In the genomic region with DNA sequence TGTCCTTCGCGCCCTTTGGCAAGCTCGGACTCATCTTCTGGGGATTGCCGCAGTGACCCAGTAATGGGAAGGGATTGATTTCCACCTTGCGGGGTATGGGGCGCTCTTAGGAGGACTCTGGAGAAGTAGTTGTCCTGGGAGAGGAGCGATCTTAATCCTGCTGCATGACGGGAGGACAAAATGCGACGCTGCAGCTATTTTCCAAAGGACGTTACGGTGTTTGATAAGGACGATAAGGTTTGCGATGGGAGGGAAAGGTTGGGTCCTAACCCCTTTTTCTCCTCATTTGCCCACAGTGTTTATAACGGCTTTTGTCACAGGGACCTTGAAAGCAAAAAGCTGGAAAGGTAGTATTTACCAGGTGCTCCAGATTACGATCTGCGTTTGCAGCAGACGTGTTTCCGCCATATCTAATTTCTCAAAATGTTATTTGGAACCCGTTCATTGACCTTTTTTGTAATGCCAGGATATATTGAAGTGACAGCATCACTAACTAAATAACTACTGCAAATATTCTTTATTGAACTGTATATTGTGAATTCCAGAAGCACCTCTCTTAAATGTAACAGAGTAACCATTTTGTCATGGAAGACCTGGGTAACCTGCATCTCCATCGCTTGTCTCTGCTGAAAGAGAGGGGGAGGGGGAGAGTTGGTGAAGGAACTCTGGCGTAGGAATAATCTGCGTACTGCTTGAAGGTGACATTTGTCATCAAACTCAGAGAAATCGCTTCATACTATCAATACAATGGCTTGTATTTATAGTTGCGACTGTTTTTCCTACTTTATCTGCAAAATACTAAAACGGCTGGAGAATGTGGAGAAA, we compare ENCODE assay signal across 8 cellular contexts. TPM values are rescaled to one million over a fixed set of nuclear protein-coding genes. Genes with fewer than 3 reads are reported as not detected.
DNase-seq lines count a peak whose midpoint lies in the region; ATAC-seq lines count a peak whose summit lies in the region.

No MANE protein-coding gene starts in this region.

- no peaks in the 10 kb centered on the region for H3K9me3 ChIP-seq in BLaER1 treated with 17β-estradiol and CSF1 and Interleukin-3, amounts not matched to agents 10 nM and 100 nM (replicated peaks in 1 of 11)
- H3K9me3 ChIP-seq in right cardiac atrium (ENCODE audit: control insufficient read depth, low read length) (no peaks in the 10 kb centered on the region), skeletal muscle satellite cell (replicated peaks; ENCODE audit: low read length) (no peaks in the 10 kb centered on the region)

- DNase-seq in HT1080 (ENCODE audit: low read depth) (peak; percentile 11), right cardiac atrium (no peak), germinal center (ENCODE audit: low spot score) (no peak)
- peak in 1 of 2 donors; percentile 4 for DNase-seq in activated naive CD4-positive, alpha-beta T cell treated with anti-CD3 and anti-CD28 coated beads, Interleukin-2, amount 50 U/mL, for 72 hours (ENCODE audit: low spot score in 2 of 2)

- H3K27me3 ChIP-seq in BLaER1 treated with 17β-estradiol and CSF1 and Interleukin-3, amounts not matched to agents 10 nM and 100 nM: no peaks in the 10 kb centered on the region
- H3K27me3 ChIP-seq in right cardiac atrium (ENCODE audit: control insufficient read depth, insufficient read depth): no peaks in the 10 kb centered on the region
- H3K27me3 ChIP-seq in skeletal muscle satellite cell (ENCODE audit: control insufficient read depth, insufficient read depth, low read length): no peaks in the 10 kb centered on the region

- H3K27ac Mint-ChIP-seq in activated naive CD4-positive, alpha-beta T cell treated with anti-CD3 and anti-CD28 coated beads, Interleukin-2, amount 50 U/mL, for 72 hours: peak overlapping the region; percentile 91 to 95

- H4K20me1 ChIP-seq in BLaER1 treated with 17β-estradiol and CSF1 and Interleukin-3, amounts not matched to agents 10 nM and 100 nM: peaks cover 9 to 48% (median 23%) of the 10 kb centered on the region in 11 experiments; a peak in 16 of 22 replicates

- H3K36me3 Mint-ChIP-seq in activated naive CD4-positive, alpha-beta T cell treated with anti-CD3 and anti-CD28 coated beads, Interleukin-2, amount 50 U/mL, for 72 hours: peaks cover 25 to 33% of the 10 kb centered on the region in 2 donors

- H3K9me3 Mint-ChIP-seq in activated naive CD4-positive, alpha-beta T cell treated with anti-CD3 and anti-CD28 coated beads, Interleukin-2, amount 50 U/mL, for 72 hours: no peaks in the 10 kb centered on the region

- H3K4me1 ChIP-seq in BLaER1 treated with 17β-estradiol and CSF1 and Interleukin-3, amounts not matched to agents 10 nM and 100 nM: peaks cover 37 to 53% (median 42%) of the 10 kb centered on the region in 10 experiments
- H3K4me1 ChIP-seq in right cardiac atrium (ENCODE audit: control insufficient read depth, insufficient read depth, low read length) (peaks cover 2% of the 10 kb centered on the region), skeletal muscle satellite cell (ENCODE audit: control insufficient read depth, insufficient read depth, low read length) (peaks cover 18% of the 10 kb centered on the region)

- H3K4me3 ChIP-seq in BLaER1 treated with 17β-estradiol and CSF1 and Interleukin-3, amounts not matched to agents 10 nM and 100 nM: peak overlapping the region; percentile 76 to 95 (median 90)
- H3K4me3 ChIP-seq in right cardiac atrium (ENCODE audit: low read length) (peak overlapping the region; percentile 98), skeletal muscle satellite cell (ENCODE audit: low read length) (peak overlapping the region; percentile 87)

- H3K9ac ChIP-seq in BLaER1 treated with 17β-estradiol and CSF1 and Interleukin-3, amounts not matched to agents 10 nM and 100 nM: peak overlapping the region; percentile 83 to 91 (median 86)
- H3K9ac ChIP-seq in skeletal muscle satellite cell (ENCODE audit: low read depth, low read length): peak overlapping the region; percentile 84

- H3K27ac ChIP-seq in BLaER1 treated with 17β-estradiol and CSF1 and Interleukin-3, amounts not matched to agents 10 nM and 100 nM: peak overlapping the region; percentile 34 to 89 (median 83); a peak in 21 of 22 replicates
- peak overlapping the region; percentile 96 for H3K27ac ChIP-seq in right cardiac atrium (ENCODE audit: low read length)

- WGBS in right cardiac atrium: 4% methylated on average over 26 of the region's 26 CpGs

- peak overlapping the region; percentile 83 to 95 (median 90) for H3K4me2 ChIP-seq in BLaER1 treated with 17β-estradiol and CSF1 and Interleukin-3, amounts not matched to agents 10 nM and 100 nM
- peak overlapping the region; percentile 87 for H3K4me2 ChIP-seq in skeletal muscle satellite cell (ENCODE audit: low read length)

- intact Hi-C loops in right cardiac atrium (cut with DNase I): no loop called here

- ATAC-seq in GM19324 (IDR thresholded peaks at IDR 0.05; ENCODE audit: low FRiP score, unreplicated experiment) (peak; percentile 16), right cardiac atrium (peak; percentile 18 to 21), HG03135 (IDR thresholded peaks at IDR 0.05; ENCODE audit: unreplicated experiment) (no peak)
- no peak for ATAC-seq in activated naive CD4-positive, alpha-beta T cell treated with anti-CD3 and anti-CD28 coated beads, Interleukin-2, amount 50 U/mL, for 72 hours

- H3K36me3 ChIP-seq in BLaER1 treated with 17β-estradiol and CSF1 and Interleukin-3, amounts not matched to agents 10 nM and 100 nM: peaks cover 15 to 28% (median 20%) of the 10 kb centered on the region in 11 experiments; a peak in 20 of 22 replicates
- peaks cover 6% of the 10 kb centered on the region for H3K36me3 ChIP-seq in skeletal muscle satellite cell (ENCODE audit: insufficient read depth, low read length)

RNA-seq across cellular contexts. Expression of a gene that starts 0.6 kb away (rescaled TPM):
- total RNA-seq in HT1080 (2014; rRNA removed; shearing (Covaris generic)): 295 and 321 TPM in 2 replicates
- polyA plus RNA-seq in HT1080 (2015; cell fraction: cytosol; rRNA removed): 263 and 266 TPM in 2 replicates
- 327 and 363 TPM in 2 replicates for polyA plus RNA-seq in HT1080 (2015; cell fraction: nucleus; rRNA removed)
- total RNA-seq in activated naive CD4-positive, alpha-beta T cell treated with anti-CD3 and anti-CD28 coated beads, Interleukin-2, amount 50 U/mL, for 72 hours: 100 to 1,000 TPM; 181 to 259 TPM
- total RNA-seq in right cardiac atrium: 1,000 to 10,000 TPM in 3 of 4 donors, 100 to 1,000 TPM in 1; 965 to 1,163 (median 1,063) TPM
- polyA plus RNA-seq in right cardiac atrium: 1,828 TPM
- 171 and 172 TPM in 2 replicates for total RNA-seq in skeletal muscle satellite cell (2012; rRNA removed)

RNA-seq across cellular contexts. Expression of a gene that starts 1.1 kb away (rescaled TPM):
- 5.8 and 7.0 TPM in 2 replicates for total RNA-seq in HT1080 (2014; rRNA removed; shearing (Covaris generic))
- polyA plus RNA-seq in HT1080 (2015; cell fraction: cytosol; rRNA removed): 3.2 and 4.2 TPM in 2 replicates
- 6.3 and 7.3 TPM in 2 replicates for polyA plus RNA-seq in HT1080 (2015; cell fraction: nucleus; rRNA removed)
- total RNA-seq in activated naive CD4-positive, alpha-beta T cell treated with anti-CD3 and anti-CD28 coated beads, Interleukin-2, amount 50 U/mL, for 72 hours: 10 to 100 TPM in 1 of 2 donors, 1 to 10 TPM in 1; 8.4 to 10.1 TPM
- total RNA-seq in right cardiac atrium: 10 to 100 TPM; 11.9 to 17.3 (median 15.3) TPM
- 3.8 TPM for polyA plus RNA-seq in right cardiac atrium
- total RNA-seq in skeletal muscle satellite cell (2012; rRNA removed): 9.6 and 11.4 TPM in 2 replicates

Comparison
In these comparisons a context has a peak if more than half of its experiments do, and no peak if none do; other contexts are left out.
1. ATAC-seq: peak in GM19324 (single experiment) and right cardiac atrium (2 of 2); none in activated naive CD4-positive, alpha-beta T cell treated with anti-CD3 and anti-CD28 coated beads, Interleukin-2, amount 50 U/mL, for 72 hours (0 of 2) and HG03135 (single experiment).
2. Peak in every context shown above with its lines, with median percentiles within 50 percentile points of each other: H3K4me3 ChIP-seq.